ENCODE assay signal across 6 cellular contexts in the genomic region with DNA sequence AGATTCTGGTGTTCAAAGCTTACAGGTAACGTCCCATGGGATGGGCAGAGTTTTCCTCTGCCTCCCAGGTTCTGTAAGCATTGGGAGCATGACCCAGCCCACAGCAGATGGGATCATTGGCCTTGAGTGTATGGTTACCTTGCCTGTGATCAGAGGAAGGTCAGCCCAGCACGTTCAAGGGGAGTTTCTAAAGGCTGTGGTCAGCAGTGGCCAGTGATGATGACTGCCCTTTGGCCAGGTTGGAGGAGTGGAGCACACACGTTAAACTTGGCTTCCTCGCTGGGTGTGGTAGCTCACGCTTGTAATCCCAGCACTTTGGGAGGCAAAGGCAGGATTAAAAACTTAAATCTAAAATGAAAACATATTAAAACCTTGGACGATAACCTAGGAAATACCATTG. TPM values are rescaled to one million over a fixed set of nuclear protein-coding genes. Genes with fewer than 3 reads are reported as not detected.
"Had no signal": no experiment of that assay in that cellular context is flagged by ENCODE, and none has a peak within 500 bp of the region (broad histone marks: within the 10 kb centered on the region; RNA-seq: fewer than 3 reads in every experiment).

No MANE protein-coding gene starts in this region.

RNA-seq across cellular contexts. Expression of gene LGALS9C, which starts 51.8 kb away (rescaled TPM):
- total RNA-seq: HepG2, HT-29, HT1080, IMR-90, K562 had no signal
- polyA plus RNA-seq: HepG2, IgD-negative memory B cell, IMR-90, K562 had no signal
